ENCODE assay signal across 12 cellular contexts in the genomic region with DNA sequence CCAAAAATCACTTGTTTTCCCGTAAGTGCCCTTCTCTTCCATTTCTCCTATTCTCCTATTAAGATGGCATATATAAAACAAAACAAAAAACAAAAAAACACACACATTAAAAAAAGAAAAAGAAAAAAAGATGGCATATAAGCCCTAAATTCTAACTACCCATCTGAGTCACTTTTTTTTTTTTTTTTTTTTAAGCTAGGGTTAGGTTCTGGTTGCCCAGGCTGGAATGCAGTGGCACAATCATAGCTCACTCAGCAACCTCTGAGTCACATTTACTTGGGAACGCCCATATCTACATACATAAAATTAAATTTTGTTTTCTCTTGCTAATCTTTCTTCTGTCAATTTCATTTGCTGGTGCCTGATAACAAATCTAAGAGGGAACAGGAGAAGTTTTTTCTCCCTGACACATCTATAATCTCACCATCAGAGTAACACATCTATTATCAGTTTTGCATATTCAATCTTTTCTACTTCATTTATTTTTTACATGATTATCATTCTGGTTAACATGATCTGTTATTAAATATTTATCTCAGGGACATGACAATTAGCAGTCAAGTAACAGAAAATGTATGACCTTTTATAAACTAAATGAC. TPM values are rescaled to one million over a fixed set of nuclear protein-coding genes. Genes with fewer than 3 reads are reported as not detected.
A peak's percentile ranks its signal among the peaks of the same experiment; 100 is the strongest.
DNase-seq lines count a peak whose midpoint lies in the region; ATAC-seq and TF ChIP-seq lines count a peak whose summit lies in the region.
"Had no signal": no experiment of that assay in that cellular context is flagged by ENCODE, and none has a peak within 500 bp of the region (broad histone marks: within the 10 kb centered on the region; RNA-seq: fewer than 3 reads in every experiment).

No MANE protein-coding gene starts in this region.

- no peaks in the 10 kb centered on the region for H3K9me3 ChIP-seq in neuronal stem cell (replicated peaks in 1 of 2; ENCODE audit: control insufficient read depth in 2 of 2, insufficient read depth in 1 of 2, low read depth in 1 of 2, low read length in 2 of 2)

- no peaks in the 10 kb centered on the region for H3K36me3 ChIP-seq in neuronal stem cell (replicated peaks in 1 of 2; ENCODE audit: control insufficient read depth in 2 of 2, insufficient read depth in 2 of 2, low read length in 2 of 2)

- H3K18ac ChIP-seq in neuronal stem cell (ENCODE audit: low read length) = no peak overlapping the region

- no peak overlapping the region for H4K8ac ChIP-seq in neuronal stem cell (ENCODE audit: low read depth, low read length)

- no peak overlapping the region for H3K4me3 ChIP-seq in neuronal stem cell (ENCODE audit: low read length in 2 of 2)

- no peak overlapping the region for H2BK15ac ChIP-seq in neuronal stem cell (ENCODE audit: low read length)

- no peak overlapping the region for H2BK120ac ChIP-seq in neuronal stem cell (ENCODE audit: low read depth, low read length)

- no peak overlapping the region for H2AK5ac ChIP-seq in neuronal stem cell (ENCODE audit: low read depth, low read length)

- no peak overlapping the region for H2BK5ac ChIP-seq in neuronal stem cell (ENCODE audit: low read length)

- no peak overlapping the region for H2BK12ac ChIP-seq in neuronal stem cell (ENCODE audit: low read length)

- no CpG with 5 or more reads among the region's 2 CpGs for WGBS in neuronal stem cell (ENCODE audit: extremely low coverage in 2 of 2, insufficient read length in 2 of 2, insufficient replicate concordance in 1 of 2), 2 donors

- no peak overlapping the region for H3K23ac ChIP-seq in neuronal stem cell (ENCODE audit: low read depth, low read length, poor library complexity)

- H3K9ac ChIP-seq in neuronal stem cell (ENCODE audit: low read depth, low read length, poor library complexity) = no peak overlapping the region

- H3K14ac ChIP-seq in neuronal stem cell (ENCODE audit: low read length) = no peak overlapping the region

- no peak overlapping the region for H3K4ac ChIP-seq in neuronal stem cell (ENCODE audit: low read length)

- DNase-seq in A172 (ENCODE audit: low spot score) = peak; percentile 76
- DNase-seq in HPDE6-E6E7 (ENCODE audit: extremely low spot score) = peak; percentile 28
- peak; percentile 67 for DNase-seq in amniotic epithelial cell (ENCODE audit: low read depth)
- DNase-seq in foreskin keratinocyte = peak; percentile 28 to 71
- no peak for DNase-seq in NCI-H2029 (lab: John Stamatoyannopoulos, UW)
- no peak for DNase-seq in cerebellum (ENCODE audit: low spot score)
- no peak for DNase-seq in pons (ENCODE audit: low spot score)
- DNase-seq in neuronal stem cell (ENCODE audit: low spot score) = no peak
- DNase-seq: DND-41; NCI-H1694; nucleus accumbens; stimulated activated naive CD4-positive, alpha-beta T cell had no signal

- H3K79me1 ChIP-seq in neuronal stem cell (ENCODE audit: low read depth, low read length) = no peaks in the 10 kb centered on the region

- peak; percentile 93 for ATAC-seq in foreskin keratinocyte

- no peak overlapping the region for H3K4me2 ChIP-seq in neuronal stem cell (ENCODE audit: insufficient read depth, low read length, poor library complexity, severe bottlenecking)

- no peak overlapping the region for H2AFZ ChIP-seq in neuronal stem cell (ENCODE audit: low read length)

- H3K4me1 ChIP-seq in foreskin keratinocyte (peaks cover 9% of the 10 kb centered on the region), neuronal stem cell (ENCODE audit: control insufficient read depth in 2 of 2, insufficient read depth in 1 of 2, low read depth in 1 of 2, low read length in 2 of 2) (peaks cover 6 to 13% of the 10 kb centered on the region in 2 donors)

- H3K27me3 ChIP-seq in foreskin keratinocyte (no peaks in the 10 kb centered on the region), neuronal stem cell (ENCODE audit: control insufficient read depth in 3 of 3, insufficient read depth in 3 of 3, low read depth in 1 of 3, low read length in 3 of 3) (no peaks in the 10 kb centered on the region)

- H3K27ac ChIP-seq in foreskin keratinocyte (no peak overlapping the region), neuronal stem cell (replicated peaks; ENCODE audit: low read length) (no peak overlapping the region)

- H4K91ac ChIP-seq in neuronal stem cell (ENCODE audit: low read depth, low read length, poor library complexity) = no peak overlapping the region

- TF ChIP-seq CTCF in foreskin keratinocyte (conservative IDR thresholded peaks at IDR 0.05) = no peak

RNA-seq across cellular contexts. Expression of a gene that starts 52.1 kb away (rescaled TPM):
- total RNA-seq in A172 (2014; rRNA removed; shearing (Covaris generic)) = 616 and 655 TPM in 2 replicates
- total RNA-seq in foreskin keratinocyte (774 and 849 TPM in 2 replicates), cerebellum (164 TPM)
- 1,014 and 1,071 TPM in 2 replicates for polyA plus RNA-seq in foreskin keratinocyte
- polyA plus RNA-seq in neuronal stem cell (2013, experiment 1 of 2) = 875 TPM
- polyA plus RNA-seq in neuronal stem cell (2013, experiment 2 of 2) = 863 TPM

RNA-seq across cellular contexts. Expression of a gene that starts 52.5 kb away (rescaled TPM):
- total RNA-seq in A172 (2014; rRNA removed; shearing (Covaris generic)) = 211 and 212 TPM in 2 replicates
- total RNA-seq in foreskin keratinocyte = 74.4 and 76.6 TPM in 2 replicates
- 26.8 and 32.7 TPM in 2 replicates for polyA plus RNA-seq in foreskin keratinocyte
- total RNA-seq in cerebellum = 67.1 TPM
- polyA plus RNA-seq in neuronal stem cell (2013, experiment 1 of 2) = 31.8 TPM
- polyA plus RNA-seq in neuronal stem cell (2013, experiment 2 of 2) = 31.9 TPM

Comparison
In these comparisons a context has a peak if more than half of its experiments do, and no peak if none do; other contexts are left out.
1. DNase-seq: peak in A172 (single experiment), HPDE6-E6E7 (single experiment), amniotic epithelial cell (single experiment) and foreskin keratinocyte (2 of 2); none in NCI-H2029 (single experiment), cerebellum (single experiment), pons (single experiment) and neuronal stem cell (single experiment).